21 cellular contexts compared by ENCODE assay signal in the genomic region with DNA sequence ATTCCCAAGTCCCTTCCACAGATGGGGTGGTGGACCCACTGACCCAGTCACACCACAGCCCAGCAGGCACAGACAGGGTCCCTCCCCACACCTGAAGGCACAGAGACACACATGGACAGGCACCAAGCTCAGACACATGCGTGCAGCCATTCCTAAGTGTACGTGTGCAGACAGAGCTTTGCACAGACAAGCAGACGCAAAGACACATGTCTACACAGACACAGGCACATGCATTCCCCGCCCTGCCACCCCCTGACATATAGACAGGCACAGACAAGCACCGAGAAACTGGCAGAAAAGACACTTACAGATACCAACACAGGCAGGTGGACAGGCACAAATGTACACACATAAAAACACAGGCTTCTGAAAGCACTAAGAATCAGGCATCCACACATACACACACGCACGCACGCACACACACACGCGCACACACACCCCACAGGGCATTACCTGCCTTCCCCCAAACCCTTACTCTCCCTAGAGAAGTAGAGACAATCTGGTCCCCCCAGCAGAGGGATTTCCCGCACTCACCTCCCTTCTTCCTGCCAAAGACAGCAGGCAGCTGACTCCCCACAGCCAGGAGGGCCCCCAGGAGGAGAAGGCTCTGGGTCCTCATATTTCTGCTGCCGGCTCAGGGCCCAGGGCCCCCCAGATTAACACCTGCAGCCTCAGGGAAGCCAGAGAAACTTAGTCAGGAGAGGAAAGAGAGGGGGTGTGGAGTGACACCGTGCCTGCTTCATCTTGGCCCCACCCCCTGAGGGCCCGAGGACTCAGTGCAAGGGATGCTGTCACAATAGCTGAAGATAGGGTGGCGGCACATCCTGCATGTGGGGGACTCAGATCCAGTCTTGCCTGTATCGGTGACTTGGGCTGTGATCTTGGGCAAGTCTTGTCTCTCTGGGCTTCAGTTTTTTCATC. TPM values are rescaled to one million over a fixed set of nuclear protein-coding genes. Genes with fewer than 3 reads are reported as not detected.
A peak's percentile ranks its signal among the peaks of the same experiment; 100 is the strongest.
DNase-seq lines count a peak whose midpoint lies in the region; ATAC-seq, FAIRE-seq and TF ChIP-seq lines count a peak whose summit lies in the region.
"Had no signal": no experiment of that assay in that cellular context is flagged by ENCODE, and none has a peak within 500 bp of the region (broad histone marks: within the 10 kb centered on the region; RNA-seq: fewer than 3 reads in every experiment).

TSS of gene WFDC5 (minus strand) at position 710 of the 921 bp plus-strand sequence. CDS start at position 619, 91 bp downstream.

- WGBS in esophagus, 2 donors: 30 to 32% methylated on average over 15 to 16 of the region's 16 CpGs

- peaks cover 14% of the 10 kb centered on the region for H3K27me3 Mint-ChIP-seq in activated CD8-positive, alpha-beta memory T cell treated with anti-CD3 and anti-CD28 coated beads, Interleukin-2, amount 10 ng/mL, durations not matched to agents 7 days and 5 days

- peaks cover 0 to 2% of the 10 kb centered on the region in 2 donors for H3K27me3 ChIP-seq in esophagus (ENCODE audit: control insufficient read depth in 1 of 2, insufficient read depth in 2 of 2, low read length in 2 of 2)
- H3K27me3 ChIP-seq: colonic mucosa, hepatocyte had no signal

- no peak within 1 kb of the TSS for H3K4me3 Mint-ChIP-seq in activated CD8-positive, alpha-beta memory T cell treated with anti-CD3 and anti-CD28 coated beads, Interleukin-2, amount 10 ng/mL, durations not matched to agents 7 days and 5 days
- H3K4me3 Mint-ChIP-seq: natural killer cell had no signal

- no peak within 1 kb of the TSS for H3K4me3 ChIP-seq in esophagus (ENCODE audit: low read depth in 1 of 2, low read length in 2 of 2)
- H3K4me3 ChIP-seq: colonic mucosa, GM23248, hepatocyte had no signal

- no peak for DNase-seq in activated CD8-positive, alpha-beta memory T cell treated with anti-CD3 and anti-CD28 coated beads, Interleukin-2, amount 10 ng/mL, durations not matched to agents 7 days and 5 days
- DNase-seq in activated CD8-positive, alpha-beta memory T cell treated with anti-CD3 and anti-CD28 coated beads for 24 hours: no peak
- DNase-seq in RWPE1 (ENCODE audit: low spot score) (peak; percentile 61), GM19239 (ENCODE audit: insufficient read length, low spot score) (no peak), DMS114 treated with DMSO at 0.1 percent for 48 hours (lab: John Stamatoyannopoulos, UW; ENCODE audit: unreplicated experiment) (no peak), DMS79 (lab: John Stamatoyannopoulos, UW) (no peak)
- DNase-seq in stimulated activated CD8-positive, alpha-beta memory T cell treated with anti-CD3 and anti-CD28 coated beads, Interleukin-4, amount 100 ng/mL, for 48 hours: peak; percentile 52
- DNase-seq: colonic mucosa; GF-D8; GM23248; left cardiac atrium; natural killer cell; NCI-H1417 treated with DMSO at 0.1 percent for 48 hours; NCI-H446; stimulated activated naive CD4-positive, alpha-beta T cell had no signal

- peaks cover 3% of the 10 kb centered on the region for H3K4me1 Mint-ChIP-seq in activated CD8-positive, alpha-beta memory T cell treated with anti-CD3 and anti-CD28 coated beads, Interleukin-2, amount 10 ng/mL, durations not matched to agents 7 days and 5 days
- H3K4me1 Mint-ChIP-seq: natural killer cell had no signal

- H3K27ac ChIP-seq in RWPE1 (peak within 1 kb of the TSS; percentile 66), esophagus (ENCODE audit: low read depth in 2 of 2, low read length in 1 of 2) (peak within 1 kb of the TSS; percentile 35 to 79)
- H3K27ac ChIP-seq: colonic mucosa, GM23248, hepatocyte, KMS-11 had no signal

- H3K4me1 ChIP-seq in esophagus (ENCODE audit: control insufficient read depth in 2 of 2, insufficient read depth in 2 of 2, low read length in 1 of 2): peaks cover 2 to 8% of the 10 kb centered on the region in 2 donors
- H3K4me1 ChIP-seq: colonic mucosa had no signal

- FAIRE-seq in GM19239 (lab: Jason Lieb, UNC): no peak

- CTCF ChIA-PET in activated CD8-positive, alpha-beta memory T cell treated with anti-CD3 and anti-CD28 coated beads, Interleukin-2, amount 10 ng/mL, durations not matched to agents 7 days and 5 days (lab: Charles Lee): interaction anchor here (0.5 to 12.3 kb wide), 5 partner anchors 19 to 1537 kb away, joined by 3 to 122 read pairs (median 4); no protein-coding TSS in a partner anchor
- CTCF ChIA-PET in RWPE1 (lab: Yijun Ruan, JAX): interaction anchor here (0.6 to 6.7 kb wide), 10 partner anchors 11 to 500 kb away, joined by 3 to 87 read pairs (median 6); no protein-coding TSS in a partner anchor

- no peaks in the 10 kb centered on the region for H3K36me3 Mint-ChIP-seq in activated CD8-positive, alpha-beta memory T cell treated with anti-CD3 and anti-CD28 coated beads, Interleukin-2, amount 10 ng/mL, durations not matched to agents 7 days and 5 days
- H3K36me3 Mint-ChIP-seq: natural killer cell had no signal

- H3K9me3 ChIP-seq in esophagus (ENCODE audit: control insufficient read depth in 2 of 2, insufficient read depth in 1 of 2, low read depth in 1 of 2, low read length in 1 of 2): no peaks in the 10 kb centered on the region
- H3K9me3 ChIP-seq: colonic mucosa had no signal

- peak; percentile 53 for ATAC-seq in activated CD8-positive, alpha-beta memory T cell treated with anti-CD3 and anti-CD28 coated beads, Interleukin-2, amount 10 ng/mL, durations not matched to agents 7 days and 5 days
- ATAC-seq: left cardiac atrium, SK-N-SH treated with all-trans-retinoic acid at 6 μM for 48 hours had no signal

- no peaks in the 10 kb centered on the region for H3K36me3 ChIP-seq in esophagus (ENCODE audit: control insufficient read depth in 2 of 2, insufficient read depth in 2 of 2, low read length in 1 of 2)
- H3K36me3 ChIP-seq: colonic mucosa had no signal

- H3K9me3 Mint-ChIP-seq in activated CD8-positive, alpha-beta memory T cell treated with anti-CD3 and anti-CD28 coated beads, Interleukin-2, amount 10 ng/mL, durations not matched to agents 7 days and 5 days (ENCODE audit: low read depth): no peaks in the 10 kb centered on the region
- H3K9me3 Mint-ChIP-seq: natural killer cell had no signal

- no peak for TF ChIP-seq CTCF in RWPE1 (conservative IDR thresholded peaks at IDR 0.05; ENCODE audit: low read depth)

- POLR2A ChIA-PET in RWPE1 (lab: Yijun Ruan, JAX; ENCODE audit: low non-redundant PET): no interaction called here

- H3K27ac Mint-ChIP-seq in activated CD8-positive, alpha-beta memory T cell treated with anti-CD3 and anti-CD28 coated beads, Interleukin-2, amount 10 ng/mL, durations not matched to agents 7 days and 5 days: no peak within 1 kb of the TSS
- H3K27ac Mint-ChIP-seq: natural killer cell had no signal

RNA-seq across cellular contexts. Expression of gene WFDC5, which starts in this region (rescaled TPM):
- not detected for total RNA-seq in activated CD8-positive, alpha-beta memory T cell treated with anti-CD3 and anti-CD28 coated beads, Interleukin-2, amount 10 ng/mL, durations not matched to agents 7 days and 5 days
- 1 to 10 TPM; 4.5 to 6.4 TPM for polyA plus RNA-seq in esophagus
- total RNA-seq: colonic mucosa, fibroblast of lung, GM23248, left cardiac atrium, natural killer cell, OCI-LY7 had no signal
- polyA plus RNA-seq: fibroblast of lung, GM23248, hepatocyte had no signal

Comparison
In these comparisons a context has a peak if more than half of its experiments do, and no peak if none do; other contexts are left out.
1. Peak in ATAC-seq in activated CD8-positive, alpha-beta memory T cell treated with anti-CD3 and anti-CD28 coated beads, Interleukin-2, amount 10 ng/mL, durations not matched to agents 7 days and 5 days; RNA of the gene not detected or under 1 TPM.
2. DNase-seq: peak in RWPE1 (single experiment) and stimulated activated CD8-positive, alpha-beta memory T cell treated with anti-CD3 and anti-CD28 coated beads, Interleukin-4, amount 100 ng/mL, for 48 hours (single experiment); none in activated CD8-positive, alpha-beta memory T cell treated with anti-CD3 and anti-CD28 coated beads, Interleukin-2, amount 10 ng/mL, durations not matched to agents 7 days and 5 days (single experiment), activated CD8-positive, alpha-beta memory T cell treated with anti-CD3 and anti-CD28 coated beads for 24 hours (single experiment), GM19239 (single experiment), DMS114 treated with DMSO at 0.1 percent for 48 hours (single experiment) and DMS79 (single experiment).